Comparison of ENCODE assay signal across 9 cellular contexts in the genomic region with DNA sequence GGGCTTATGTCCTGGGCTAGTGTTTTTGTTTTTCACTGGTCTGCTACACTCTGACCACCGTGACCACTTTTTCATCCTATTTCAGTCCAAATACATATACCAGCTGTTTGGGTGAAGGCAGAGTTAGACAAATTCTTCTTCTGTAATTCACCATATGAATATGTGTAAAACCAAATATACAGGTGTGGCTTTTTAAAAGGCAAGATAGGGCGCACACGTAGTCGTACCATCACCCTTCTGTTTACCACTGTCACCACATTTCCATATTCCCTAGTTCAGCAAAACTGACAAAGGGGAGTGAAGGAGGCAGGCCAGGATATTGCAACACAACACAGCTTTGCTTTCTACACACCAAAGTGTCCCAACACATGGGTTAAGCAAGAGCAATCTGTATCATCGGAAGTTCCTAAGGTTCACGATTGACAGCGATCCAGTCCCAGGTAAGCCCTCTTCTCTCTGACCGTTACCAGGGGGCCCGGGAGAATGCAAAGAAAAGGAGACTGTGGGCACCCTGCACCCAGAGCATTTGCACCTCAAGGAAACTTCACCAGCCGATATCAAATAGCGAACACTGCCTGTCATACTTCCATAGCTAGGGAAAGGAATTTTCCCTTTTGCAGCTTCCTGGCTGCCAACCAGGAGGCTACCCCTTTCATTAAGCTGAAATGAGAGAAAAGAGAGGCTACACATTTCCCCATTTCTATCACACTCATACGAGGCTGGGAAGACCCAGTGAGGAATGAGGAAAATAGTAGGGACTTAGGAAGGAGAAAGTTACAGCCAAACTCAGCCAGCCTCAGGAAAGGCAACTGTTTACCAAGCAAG. TPM values are rescaled to one million over a fixed set of nuclear protein-coding genes. Genes with fewer than 3 reads are reported as not detected.
DNase-seq lines count a peak whose midpoint lies in the region; ATAC-seq, FAIRE-seq and TF ChIP-seq lines count a peak whose summit lies in the region.
"Had no signal": no experiment of that assay in that cellular context is flagged by ENCODE, and none has a peak within 500 bp of the region (broad histone marks: within the 10 kb centered on the region; RNA-seq: fewer than 3 reads in every experiment).

No MANE protein-coding gene starts in this region.

- H3K4me1 ChIP-seq in keratinocyte (ENCODE audit: control insufficient read depth, extremely low read depth, insufficient read depth, low read length) = peaks cover 23% of the 10 kb centered on the region
- peaks cover 98% of the 10 kb centered on the region for H3K4me1 ChIP-seq in vagina

- H3K9me3 ChIP-seq in keratinocyte (ENCODE audit: control insufficient read depth, low read depth, low read length) (no peaks in the 10 kb centered on the region), vagina (no peaks in the 10 kb centered on the region)

- no peak for TF ChIP-seq POLR2A in vagina (IDR thresholded peaks at IDR 0.05)

- no peak for DNase-seq in activated naive CD8-positive, alpha-beta T cell treated with anti-CD3 and anti-CD28 coated beads for 36 hours
- DNase-seq in T-cell (no peak), keratinocyte (ENCODE audit: low read depth, low spot score) (no peak), vagina (ENCODE audit: extremely low spot score in 2 of 2) (no peak), OCI-M2 (lab: John Stamatoyannopoulos, UW; ENCODE audit: unreplicated experiment) (no peak), NCI-H2081 (lab: John Stamatoyannopoulos, UW) (no peak)

- H3K79me2 ChIP-seq in keratinocyte (ENCODE audit: control insufficient read depth, insufficient read depth, low read length) = peaks cover 94% of the 10 kb centered on the region

- H2AFZ ChIP-seq in keratinocyte (ENCODE audit: control insufficient read depth, low read length) = no peak overlapping the region

- peak overlapping the region; percentile 37 for H3K27ac ChIP-seq in keratinocyte (ENCODE audit: control insufficient read depth, insufficient read depth, low read length)
- peak overlapping the region; percentile 57 for H3K27ac ChIP-seq in vagina
- H3K27ac ChIP-seq: C4-2B had no signal

- TF ChIP-seq CTCF in keratinocyte (optimal IDR thresholded peaks at IDR 0.05 in 1 of 3, IDR thresholded peaks at IDR 0.05 in 1 of 3, conservative IDR thresholded peaks at IDR 0.05 in 1 of 3; ENCODE audit: extremely low read depth in 1 of 3, insufficient read depth in 2 of 3, low read length in 3 of 3) (no peak), vagina (IDR thresholded peaks at IDR 0.05) (no peak)

- H3K27ac Mint-ChIP-seq in activated naive CD8-positive, alpha-beta T cell = peak overlapping the region; percentile 59
- H3K27ac Mint-ChIP-seq in activated naive CD8-positive, alpha-beta T cell treated with anti-CD3 and anti-CD28 coated beads for 36 hours = no peak overlapping the region
- peak overlapping the region; percentile 45 to 53 for H3K27ac Mint-ChIP-seq in T-cell

- H3K9me3 Mint-ChIP-seq in activated naive CD8-positive, alpha-beta T cell (ENCODE audit: low read depth) = no peaks in the 10 kb centered on the region
- H3K9me3 Mint-ChIP-seq in activated naive CD8-positive, alpha-beta T cell treated with anti-CD3 and anti-CD28 coated beads for 36 hours = no peaks in the 10 kb centered on the region
- no peaks in the 10 kb centered on the region for H3K9me3 Mint-ChIP-seq in T-cell

- H3K4me3 ChIP-seq in keratinocyte (ENCODE audit: control insufficient read depth in 2 of 3, extremely low read depth in 1 of 3, insufficient read depth in 2 of 3, low read depth in 1 of 3, low read length in 3 of 3) = no peak overlapping the region
- H3K4me3 ChIP-seq in vagina = no peak overlapping the region

- no peaks in the 10 kb centered on the region for H3K9me1 ChIP-seq in keratinocyte (ENCODE audit: control insufficient read depth, extremely low read depth, insufficient read depth, low read length)

- ATAC-seq in T-cell (replicated peaks in 1 of 4) (no peak), HG02884 (IDR thresholded peaks at IDR 0.05; ENCODE audit: unreplicated experiment) (no peak)

- H3K36me3 Mint-ChIP-seq in activated naive CD8-positive, alpha-beta T cell = no peaks in the 10 kb centered on the region
- peaks cover 3% of the 10 kb centered on the region for H3K36me3 Mint-ChIP-seq in activated naive CD8-positive, alpha-beta T cell treated with anti-CD3 and anti-CD28 coated beads for 36 hours
- no peaks in the 10 kb centered on the region for H3K36me3 Mint-ChIP-seq in T-cell

- H4K20me1 ChIP-seq in keratinocyte (ENCODE audit: control insufficient read depth, extremely low read depth, insufficient read depth, low read length) = peaks cover 24% of the 10 kb centered on the region

- intact Hi-C loops in vagina (cut with DNase I) = no loop called here

- no peaks in the 10 kb centered on the region for H3K27me3 Mint-ChIP-seq in activated naive CD8-positive, alpha-beta T cell
- H3K27me3 Mint-ChIP-seq in activated naive CD8-positive, alpha-beta T cell treated with anti-CD3 and anti-CD28 coated beads for 36 hours = no peaks in the 10 kb centered on the region
- no peaks in the 10 kb centered on the region for H3K27me3 Mint-ChIP-seq in T-cell

- H3K36me3 ChIP-seq in keratinocyte (ENCODE audit: control insufficient read depth in 2 of 2, extremely low read depth in 1 of 2, insufficient read depth in 2 of 2, low read length in 2 of 2) (peaks cover 0 to 2% of the 10 kb centered on the region in 2 experiments), vagina (no peaks in the 10 kb centered on the region)

- CTCF ChIA-PET in T-cell (lab: Charles Lee) = interaction anchor here in 1 of 2 donors (0.5 kb wide), 1 partner anchor 1069 kb away, joined by 4 read pairs; no protein-coding TSS in a partner anchor

- POLR2A ChIA-PET in T-cell (lab: Charles Lee) = no interaction called here

- FAIRE-seq in keratinocyte (lab: Jason Lieb, UNC) = peak; percentile 59

- dilution Hi-C loops in keratinocyte (cut with MboI; ENCODE audit: extremely low pct_ligation_motif_present, low sequenced_read_pairs) = no loop called here

- H3K4me1 Mint-ChIP-seq in activated naive CD8-positive, alpha-beta T cell (ENCODE audit: low read depth) = peaks cover 90% of the 10 kb centered on the region
- peaks cover 75% of the 10 kb centered on the region for H3K4me1 Mint-ChIP-seq in activated naive CD8-positive, alpha-beta T cell treated with anti-CD3 and anti-CD28 coated beads for 36 hours
- H3K4me1 Mint-ChIP-seq in T-cell = peaks cover 86 to 90% (median 88%) of the 10 kb centered on the region in 3 donors

- peak overlapping the region; percentile 24 for H3K4me2 ChIP-seq in keratinocyte (ENCODE audit: control insufficient read depth, extremely low read depth, insufficient read depth, low read depth, low read length)

- no peak overlapping the region for H3K4me3 Mint-ChIP-seq in activated naive CD8-positive, alpha-beta T cell
- no peak overlapping the region for H3K4me3 Mint-ChIP-seq in activated naive CD8-positive, alpha-beta T cell treated with anti-CD3 and anti-CD28 coated beads for 36 hours
- peak overlapping the region in 1 of 3 donors; percentile 28 for H3K4me3 Mint-ChIP-seq in T-cell

- no peak overlapping the region for H3K9ac ChIP-seq in keratinocyte (ENCODE audit: control insufficient read depth, extremely low read depth, insufficient read depth, low read length)

- H3K27me3 ChIP-seq in keratinocyte (ENCODE audit: control insufficient read depth, extremely low read depth, insufficient read depth, low read length) = no peaks in the 10 kb centered on the region
- no peaks in the 10 kb centered on the region for H3K27me3 ChIP-seq in vagina

RNA-seq across cellular contexts. Expression of a gene that starts 23.1 kb away (rescaled TPM):
- total RNA-seq in activated naive CD8-positive, alpha-beta T cell treated with anti-CD3 and anti-CD28 coated beads for 36 hours = 10 to 100 TPM; 30.1 to 32.7 TPM
- total RNA-seq in T-cell (100 to 1,000 TPM; 114 to 183 (median 127) TPM), vagina (102 TPM)
- 2.2 to 5.0 TPM (median 4.6 TPM) in 3 replicates for polyA plus RNA-seq in keratinocyte
- polyA plus RNA-seq in keratinocyte (2011; ENCODE audit: low read depth) = 132 TPM
- polyA plus RNA-seq in keratinocyte (2011; cell fraction: cytosol; rRNA removed) = 4.3 and 4.8 TPM in 2 replicates
- 23.8 and 25.9 TPM in 2 replicates for polyA plus RNA-seq in keratinocyte (2011; cell fraction: nucleus; rRNA removed)
- 12.9 and 15.0 TPM in 2 replicates for polyA plus RNA-seq in keratinocyte (2012; ENCODE audit: low replicate concordance)
- 10.6 to 48.3 TPM (median 17.6 TPM) in 3 replicates for polyA minus RNA-seq in keratinocyte
- polyA minus RNA-seq in keratinocyte (2011; cell fraction: cytosol; rRNA and poly(A)+ RNA removed) = 17.3 TPM
- polyA minus RNA-seq in keratinocyte (2011; cell fraction: nucleus; rRNA and poly(A)+ RNA removed) = 35.5 and 53.1 TPM in 2 replicates
